1 cellular context compared by ENCODE assay signal in genomic region chr6:35739645-35740517, GRCh38.
TF ChIP-seq lines count a peak whose summit lies in the region.

No MANE protein-coding gene starts in this region.

TF ChIP-seq in HepG2, 621 proteins besides CTCF, POLR2A, EP300 and RAD21 (continued from another document):
- no peak for TF ChIP-seq BHLHE40 (IDR thresholded peaks at IDR 0.05; ENCODE audit: low read length)
- TF ChIP-seq MTA3 (CRISPR knock-in tag; IDR thresholded peaks at IDR 0.05), result no peak
- TF ChIP-seq KDM6A (CRISPR knock-in tag; IDR thresholded peaks at IDR 0.05; ENCODE audit: low read depth), result peak; percentile 70
- 0 out of 2 replicates have a peak, but pooled peaks have one; percentile 68 for TF ChIP-seq PPARG (CRISPR knock-in tag; conservative IDR thresholded peaks at IDR 0.05)
- TF ChIP-seq NRL (CRISPR knock-in tag; IDR thresholded peaks at IDR 0.05; ENCODE audit: borderline replicate concordance), result no peak
- no peak for TF ChIP-seq ZBTB8A (CRISPR knock-in tag; IDR thresholded peaks at IDR 0.05; ENCODE audit: borderline replicate concordance, low read depth)
- no peak for TF ChIP-seq ZMAT5 (CRISPR knock-in tag; IDR thresholded peaks at IDR 0.05; ENCODE audit: borderline replicate concordance, low read depth)
- 0 out of 2 replicates have a peak, but pooled peaks have one; percentile 22 for TF ChIP-seq ZNF609 (CRISPR knock-in tag; IDR thresholded peaks at IDR 0.05; ENCODE audit: borderline replicate concordance)
- peak; percentile 62 for TF ChIP-seq FOXP4 (CRISPR knock-in tag; IDR thresholded peaks at IDR 0.05)
- no peak for TF ChIP-seq PAWR (CRISPR knock-in tag; IDR thresholded peaks at IDR 0.05; ENCODE audit: borderline replicate concordance)
- TF ChIP-seq ZFP36L1 (CRISPR knock-in tag; IDR thresholded peaks at IDR 0.05), result no peak
- TF ChIP-seq ETV5 (CRISPR knock-in tag; IDR thresholded peaks at IDR 0.05; ENCODE audit: borderline replicate concordance), result peak; percentile 69; the same call in 1 of the 2 replicates
- peak; percentile 89 for TF ChIP-seq SAP130 (CRISPR knock-in tag; IDR thresholded peaks at IDR 0.05; ENCODE audit: low read depth)
- no peak for TF ChIP-seq ZNF34 (CRISPR knock-in tag; IDR thresholded peaks at IDR 0.05; ENCODE audit: borderline replicate concordance)
- no peak for TF ChIP-seq POLR2G (IDR thresholded peaks at IDR 0.05; ENCODE audit: low read depth, low read length)
- no peak for TF ChIP-seq CAMTA2 (CRISPR knock-in tag; IDR thresholded peaks at IDR 0.05; ENCODE audit: borderline replicate concordance)
- TF ChIP-seq ZBTB21 (CRISPR knock-in tag; IDR thresholded peaks at IDR 0.05), result no peak
- TF ChIP-seq HOXA3 (CRISPR knock-in tag; IDR thresholded peaks at IDR 0.05), result peak; percentile 50
- peak; percentile 83 for TF ChIP-seq HNF4G (IDR thresholded peaks at IDR 0.05; ENCODE audit: borderline replicate concordance, low read depth, low read length)
- peak; percentile 71; the same call in 1 of the 2 replicates for TF ChIP-seq HNF4G (CRISPR knock-in tag; IDR thresholded peaks at IDR 0.05; ENCODE audit: borderline replicate concordance, low read depth)
- TF ChIP-seq RELA (CRISPR knock-in tag; IDR thresholded peaks at IDR 0.05), result no peak
- no peak for TF ChIP-seq PHF20 (CRISPR knock-in tag; IDR thresholded peaks at IDR 0.05)
- no peak for TF ChIP-seq ZBTB14 (CRISPR knock-in tag; IDR thresholded peaks at IDR 0.05)
- no peak for TF ChIP-seq ZNF225 (CRISPR knock-in tag; IDR thresholded peaks at IDR 0.05)
- no peak for TF ChIP-seq ZNF3 (CRISPR knock-in tag; IDR thresholded peaks at IDR 0.05)
- TF ChIP-seq BCLAF1 (IDR thresholded peaks at IDR 0.05), result no peak
- no peak for TF ChIP-seq ZNF546 (CRISPR knock-in tag; conservative IDR thresholded peaks at IDR 0.05)
- no peak; the same call in 1 of the 2 replicates for TF ChIP-seq ZNF704 (CRISPR knock-in tag; IDR thresholded peaks at IDR 0.05; ENCODE audit: borderline replicate concordance)
- no peak for TF ChIP-seq SRSF1 (optimal IDR thresholded peaks at IDR 0.05; ENCODE audit: low read depth, low read length)
- TF ChIP-seq SOX6 (IDR thresholded peaks at IDR 0.05), result no peak
- TF ChIP-seq SOX6 (CRISPR knock-in tag; IDR thresholded peaks at IDR 0.05), result peak; percentile 93
- TF ChIP-seq PHF5A (CRISPR knock-in tag; IDR thresholded peaks at IDR 0.05; ENCODE audit: low read depth, unreplicated experiment), result peak; percentile 54
- TF ChIP-seq PAXIP1 (CRISPR knock-in tag; conservative IDR thresholded peaks at IDR 0.05), result peak; percentile 90
- no peak for TF ChIP-seq MXD3 (CRISPR knock-in tag; IDR thresholded peaks at IDR 0.05)
- 0 out of 2 replicates have a peak, but pooled peaks have one; percentile 22 for TF ChIP-seq ZNF317 (CRISPR knock-in tag; IDR thresholded peaks at IDR 0.05)
- TF ChIP-seq ZBTB44 (CRISPR knock-in tag; IDR thresholded peaks at IDR 0.05), result no peak
